ENCODE assay signal across 8 cellular contexts in the genomic region with DNA sequence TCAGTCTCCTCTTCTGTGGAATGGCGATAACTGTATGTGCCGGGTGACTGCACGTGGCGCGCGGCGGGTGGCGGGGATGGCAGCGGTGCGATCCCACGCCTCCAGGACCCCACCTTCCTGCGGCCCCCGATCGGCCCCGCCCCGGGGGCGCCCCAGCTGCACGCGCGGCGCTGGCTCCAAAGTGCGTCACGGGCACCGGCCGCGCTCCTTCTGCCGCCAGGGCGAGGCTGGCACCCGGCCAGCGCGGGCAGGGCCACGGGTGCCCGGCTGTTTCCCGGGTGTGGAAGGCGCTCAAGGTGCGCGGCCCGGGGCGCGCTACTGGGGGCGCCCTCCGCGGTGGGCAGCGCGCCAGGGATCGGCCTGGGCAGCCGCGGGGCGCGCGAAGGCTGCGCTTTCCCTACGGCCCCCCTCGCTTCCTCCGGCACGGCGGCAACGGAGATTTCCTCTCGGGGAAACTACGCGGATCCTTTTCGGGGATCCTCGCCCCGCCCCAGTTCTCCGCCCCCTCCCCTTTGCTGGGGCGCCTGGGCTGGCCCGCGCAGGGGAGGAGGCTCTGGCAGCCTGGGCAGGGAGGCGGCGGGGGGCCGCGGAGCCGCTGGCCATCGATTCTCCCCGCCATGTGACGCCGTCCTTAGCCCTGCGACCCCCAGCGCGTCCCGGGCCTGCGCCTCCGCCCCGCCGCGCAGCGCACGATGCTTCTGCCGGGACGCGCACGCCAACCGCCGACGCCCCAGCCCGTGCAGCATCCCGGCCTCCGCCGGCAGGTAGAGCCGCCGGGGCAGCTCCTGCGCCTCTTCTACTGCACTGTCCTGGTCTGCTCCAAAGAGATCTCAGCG. TPM values are rescaled to one million over a fixed set of nuclear protein-coding genes. Genes with fewer than 3 reads are reported as not detected.
DNase-seq lines count a peak whose midpoint lies in the region; ATAC-seq and TF ChIP-seq lines count a peak whose summit lies in the region.

Gene EVA1C, plus strand, starts transcription at position 545 of the 836 bp plus-strand sequence. Its CDS starts 148 bp downstream, at position 693.

- H3K36me3 ChIP-seq in BJ (ENCODE audit: control insufficient read depth, insufficient read depth, low read length) (no peaks in the 10 kb centered on the region), duodenal mucosa (ENCODE audit: control insufficient read depth in 1 of 2, insufficient read depth in 2 of 2, low read length in 2 of 2) (no peaks in the 10 kb centered on the region)

- ATAC-seq in HG03280 (IDR thresholded peaks at IDR 0.05; ENCODE audit: unreplicated experiment) (no peak), HG03378 (IDR thresholded peaks at IDR 0.05; ENCODE audit: unreplicated experiment) (no peak)

- H3K9ac ChIP-seq in duodenal mucosa (ENCODE audit: low read depth in 1 of 2, low read length in 2 of 2): peak within 1 kb of the TSS; percentile 77 to 80

- H3K4me3 ChIP-seq in BJ (ENCODE audit: low read depth, low read length) (peak within 1 kb of the TSS; percentile 70), duodenal mucosa (ENCODE audit: low read depth in 1 of 2, low read length in 2 of 2) (peak within 1 kb of the TSS; percentile 81 to 86), lower leg skin (ENCODE audit: low read depth, poor library complexity, severe bottlenecking) (peak within 1 kb of the TSS; percentile 65)

- CTCF ChIA-PET in BJ (lab: Yijun Ruan, JAX): interaction anchor here (0.5 to 3.8 kb wide), 6 partner anchors 10 to 188 kb away, joined by 3 to 23 read pairs (median 7); no protein-coding TSS in a partner anchor
- CTCF ChIA-PET in activated CD4-positive, alpha-beta memory T cell treated with anti-CD3 and anti-CD28 coated beads, Interleukin-2, amount 10 ng/mL, durations not matched to agents 7 days and 5 days (lab: Charles Lee): interaction anchor here (0.7 to 1.9 kb wide), 3 partner anchors 9 to 188 kb away, joined by 3 to 5 read pairs (median 5); no protein-coding TSS in a partner anchor

- TF ChIP-seq POLR2A in lower leg skin (IDR thresholded peaks at IDR 0.05): peak in 1 of 2 donors; percentile 23

- whole genome bisulfite sequencing in lower leg skin, 2 donors: 0 to 2% methylated on average over 23 to 45 of the region's 103 CpGs

- POLR2A ChIA-PET in BJ (lab: Charles Lee): no interaction called here
- POLR2A ChIA-PET in activated CD4-positive, alpha-beta memory T cell treated with anti-CD3 and anti-CD28 coated beads, Interleukin-2, amount 10 ng/mL, durations not matched to agents 7 days and 5 days (lab: Charles Lee): interaction anchor here (0.7 to 3.1 kb wide), 6 partner anchors 19 to 316 kb away, joined by 3 to 17 read pairs (median 4); partner anchors contain the start of genes CFAP298, SYNJ1 and URB1

- peak within 1 kb of the TSS; percentile 93 for H3K4me3 Mint-ChIP-seq in activated CD4-positive, alpha-beta memory T cell treated with anti-CD3 and anti-CD28 coated beads, Interleukin-2, amount 10 ng/mL, durations not matched to agents 7 days and 5 days

- no peaks in the 10 kb centered on the region for H3K9me3 Mint-ChIP-seq in activated CD4-positive, alpha-beta memory T cell treated with anti-CD3 and anti-CD28 coated beads, Interleukin-2, amount 10 ng/mL, durations not matched to agents 7 days and 5 days

- H3K36me3 Mint-ChIP-seq in activated CD4-positive, alpha-beta memory T cell treated with anti-CD3 and anti-CD28 coated beads, Interleukin-2, amount 10 ng/mL, durations not matched to agents 7 days and 5 days (ENCODE audit: low read depth): peaks cover 2% of the 10 kb centered on the region

- H3K9me3 ChIP-seq in duodenal mucosa (ENCODE audit: control insufficient read depth in 1 of 2, low read length in 2 of 2): no peaks in the 10 kb centered on the region

- intact Hi-C loops in lower leg skin (cut with DNase I; ENCODE audit: low total_unique reads): loop anchor here (10.0 kb wide), 1 partner anchor 162 kb away; no protein-coding TSS in a partner anchor

- H3K4me1 Mint-ChIP-seq in activated CD4-positive, alpha-beta memory T cell treated with anti-CD3 and anti-CD28 coated beads, Interleukin-2, amount 10 ng/mL, durations not matched to agents 7 days and 5 days: peaks cover 30% of the 10 kb centered on the region

- peak within 1 kb of the TSS; percentile 80 for H3K27ac Mint-ChIP-seq in activated CD4-positive, alpha-beta memory T cell treated with anti-CD3 and anti-CD28 coated beads, Interleukin-2, amount 10 ng/mL, durations not matched to agents 7 days and 5 days

- DNase-seq in BJ (ENCODE audit: low read depth) (no peak), NCI-H1105 treated with DMSO at 0.1 percent for 48 hours (lab: John Stamatoyannopoulos, UW) (peak; percentile 71), lower leg skin (ENCODE audit: low spot score in 2 of 2) (peak; percentile 56 to 95)
- DNase-seq in activated CD4-positive, alpha-beta memory T cell treated with anti-CD3 and anti-CD28 coated beads, Interleukin-2, amount 10 ng/mL, durations not matched to agents 7 days and 5 days: peak; percentile 59
- peak; percentile 73 for DNase-seq in stimulated activated CD4-positive, alpha-beta T cell treated with anti-CD3 and anti-CD28 coated beads, Interleukin-4, amount 100 ng/mL, for 1 hour

- H3K27me3 Mint-ChIP-seq in activated CD4-positive, alpha-beta memory T cell treated with anti-CD3 and anti-CD28 coated beads, Interleukin-2, amount 10 ng/mL, durations not matched to agents 7 days and 5 days: no peaks in the 10 kb centered on the region

- no peak for TF ChIP-seq CTCF in BJ (IDR thresholded peaks at IDR 0.05; ENCODE audit: insufficient read depth, low read depth, low read length)
- no peak for TF ChIP-seq CTCF in lower leg skin (IDR thresholded peaks at IDR 0.05)

- no peaks in the 10 kb centered on the region for H3K27me3 ChIP-seq in BJ (ENCODE audit: control insufficient read depth, insufficient read depth, low read length)
- no peaks in the 10 kb centered on the region for H3K27me3 ChIP-seq in duodenal mucosa (ENCODE audit: control insufficient read depth in 1 of 2, insufficient read depth in 2 of 2, low read length in 2 of 2)

- H3K27ac ChIP-seq in duodenal mucosa (ENCODE audit: low read depth, low read length): peak within 1 kb of the TSS; percentile 88

- peaks cover 16 to 23% of the 10 kb centered on the region in 2 donors for H3K4me1 ChIP-seq in duodenal mucosa (ENCODE audit: control insufficient read depth in 1 of 2, insufficient read depth in 2 of 2, low read length in 2 of 2)

RNA-seq across cellular contexts. Expression of gene EVA1C, which starts in this region (rescaled TPM):
- 9.6 and 12.2 TPM in 2 replicates for polyA plus RNA-seq in BJ (2011; rRNA removed)
- 5.0 and 7.8 TPM in 2 replicates for polyA minus RNA-seq in BJ (2011; rRNA and poly(A)+ RNA removed)
- 1 to 10 TPM; 5.0 to 6.3 TPM for total RNA-seq in activated CD4-positive, alpha-beta memory T cell treated with anti-CD3 and anti-CD28 coated beads, Interleukin-2, amount 10 ng/mL, durations not matched to agents 7 days and 5 days
- 100 to 1,000 TPM in 1 of 4 donors, 10 to 100 TPM in 3; 57.4 to 108 (median 66.7) TPM for total RNA-seq in lower leg skin

Comparison
In these comparisons a context has a peak if more than half of its experiments do, and no peak if none do; other contexts are left out.
1. RNA of gene EVA1C (total RNA-seq): 57.4 to 108 TPM in lower leg skin; 5.0 to 6.3 TPM in activated CD4-positive, alpha-beta memory T cell treated with anti-CD3 and anti-CD28 coated beads, Interleukin-2, amount 10 ng/mL, durations not matched to agents 7 days and 5 days; every median in the first group is over 4 times any median in the second.
2. Peak in every context shown above with its lines, with median percentiles within 50 percentile points of each other: H3K4me3 ChIP-seq.